In genomic region chr4:84529169-84529751, GRCh38 we compare ENCODE assay signal across 9 cellular contexts. TPM values are rescaled to one million over a fixed set of nuclear protein-coding genes. Genes with fewer than 3 reads are reported as not detected.
DNase-seq lines count a peak whose midpoint lies in the region; ATAC-seq, FAIRE-seq and TF ChIP-seq lines count a peak whose summit lies in the region.
"Had no signal": no experiment of that assay in that cellular context is flagged by ENCODE, and none has a peak within 500 bp of the region (broad histone marks: within the 10 kb centered on the region; RNA-seq: fewer than 3 reads in every experiment).

No MANE protein-coding gene starts in this region.

- no peaks in the 10 kb centered on the region for H3K36me3 ChIP-seq in tibial artery

- intact Hi-C loops in tibial artery (cut with DNase I; ENCODE audit: low total_unique reads), result no loop called here

- H3K27me3 ChIP-seq in tibial artery, result no peaks in the 10 kb centered on the region

- peak; percentile 65 for TF ChIP-seq CTCF in fibroblast of the aortic adventitia (IDR thresholded peaks at IDR 0.05; ENCODE audit: insufficient read depth, low read length)
- peak; percentile 35 to 51 for TF ChIP-seq CTCF in tibial artery (IDR thresholded peaks at IDR 0.05)

- FAIRE-seq in G401.6 (lab: Jason Lieb, UNC), result peak; percentile 85

- H3K4me1 ChIP-seq in tibial artery, result no peaks in the 10 kb centered on the region

- ATAC-seq in HG02678 (IDR thresholded peaks at IDR 0.05; ENCODE audit: unreplicated experiment) (peak; percentile 47), HG03457 (IDR thresholded peaks at IDR 0.05; ENCODE audit: unreplicated experiment) (no peak)

- H3K9me3 ChIP-seq in tibial artery, result no peaks in the 10 kb centered on the region

- H3K27ac ChIP-seq in tibial artery, result no peak overlapping the region
- H3K27ac ChIP-seq: skin epidermis had no signal

- DNase-seq in RPMI7951 (ENCODE audit: low read depth) (peak; percentile 17), fibroblast of the aortic adventitia (ENCODE audit: low read depth) (peak; percentile 44), tibial artery (no peak)
- no peak for DNase-seq in activated effector memory CD4-positive, alpha-beta T cell treated with Interleukin-2 at 50 U/mL for 16 hours
- DNase-seq: activated B cell treated with CpG ODN at 0.5 μM for 24 hours had no signal

- H3K4me3 ChIP-seq in fibroblast of the aortic adventitia (ENCODE audit: low read depth, low read length), result no peak overlapping the region
- no peak overlapping the region for H3K4me3 ChIP-seq in tibial artery
- H3K4me3 ChIP-seq: skin epidermis had no signal

RNA-seq across cellular contexts. Expression of gene NKX6-1, which starts 30.2 kb away (rescaled TPM):
- total RNA-seq in RPMI7951 (2014; rRNA removed; shearing (Covaris generic)), result 0.24 and 0.39 TPM in 2 replicates
- total RNA-seq in fibroblast of the aortic adventitia (ENCODE audit: low replicate concordance), result 0.18 TPM in 1 of 2 replicates, not detected in the other
- total RNA-seq: activated B cell treated with CpG ODN at 0.5 μM for 24 hours had no signal

RNA-seq across cellular contexts. Expression of gene CDS1, which starts 53.7 kb away (rescaled TPM):
- total RNA-seq in RPMI7951 (2014; rRNA removed; shearing (Covaris generic)), result 0.12 and 0.20 TPM in 2 replicates
- 0.36 and 0.57 TPM in 2 replicates for total RNA-seq in fibroblast of the aortic adventitia (ENCODE audit: low replicate concordance)

Comparison
In these comparisons a context has a peak if more than half of its experiments do, and no peak if none do; other contexts are left out.
1. DNase-seq: peak in RPMI7951 (single experiment) and fibroblast of the aortic adventitia (single experiment); none in tibial artery (0 of 2) and activated effector memory CD4-positive, alpha-beta T cell treated with Interleukin-2 at 50 U/mL for 16 hours (single experiment).